8 cellular contexts compared by ENCODE assay signal in the genomic region with DNA sequence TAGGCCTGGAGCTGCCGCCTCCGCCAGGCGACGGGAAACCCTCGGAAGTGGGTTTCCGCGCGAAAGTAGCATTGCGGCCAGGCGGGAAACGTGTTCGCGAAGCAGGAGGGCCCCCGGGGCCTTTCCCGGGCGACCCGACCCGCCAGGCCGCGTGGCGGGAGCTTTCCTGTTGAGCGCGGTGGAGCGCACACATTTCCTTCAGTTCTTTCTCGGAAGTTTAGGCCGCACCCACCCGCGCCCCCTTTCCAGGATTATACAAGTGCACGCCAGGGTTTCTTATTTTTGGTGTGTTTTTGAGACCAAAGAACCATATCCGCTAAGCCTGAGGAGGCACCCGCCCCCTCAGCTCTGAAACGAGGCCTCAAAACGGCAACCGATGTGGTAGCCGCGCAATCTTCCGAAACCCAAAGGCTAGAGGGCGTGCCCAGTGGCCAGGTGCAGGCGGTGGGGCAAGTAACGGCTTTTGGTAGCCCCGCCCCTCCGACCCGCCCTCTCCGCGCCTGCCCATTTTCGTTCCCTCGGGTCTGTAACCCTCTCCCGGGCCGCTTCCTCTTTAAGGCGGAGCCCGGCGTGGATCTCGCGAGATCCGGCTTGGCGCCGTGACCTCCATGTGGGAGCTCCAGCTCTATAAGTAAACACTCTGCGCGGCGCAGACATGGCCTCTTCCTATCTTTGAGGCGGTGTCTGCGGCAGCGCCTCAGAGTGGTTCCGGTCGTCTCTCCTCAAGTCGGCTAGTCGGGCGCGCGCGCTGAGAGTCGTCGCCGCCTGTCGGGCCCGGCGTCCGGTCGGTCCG. TPM values are rescaled to one million over a fixed set of nuclear protein-coding genes. Genes with fewer than 3 reads are reported as not detected.
DNase-seq lines count a peak whose midpoint lies in the region; ATAC-seq, FAIRE-seq and TF ChIP-seq lines count a peak whose summit lies in the region.

A gene with protein sequence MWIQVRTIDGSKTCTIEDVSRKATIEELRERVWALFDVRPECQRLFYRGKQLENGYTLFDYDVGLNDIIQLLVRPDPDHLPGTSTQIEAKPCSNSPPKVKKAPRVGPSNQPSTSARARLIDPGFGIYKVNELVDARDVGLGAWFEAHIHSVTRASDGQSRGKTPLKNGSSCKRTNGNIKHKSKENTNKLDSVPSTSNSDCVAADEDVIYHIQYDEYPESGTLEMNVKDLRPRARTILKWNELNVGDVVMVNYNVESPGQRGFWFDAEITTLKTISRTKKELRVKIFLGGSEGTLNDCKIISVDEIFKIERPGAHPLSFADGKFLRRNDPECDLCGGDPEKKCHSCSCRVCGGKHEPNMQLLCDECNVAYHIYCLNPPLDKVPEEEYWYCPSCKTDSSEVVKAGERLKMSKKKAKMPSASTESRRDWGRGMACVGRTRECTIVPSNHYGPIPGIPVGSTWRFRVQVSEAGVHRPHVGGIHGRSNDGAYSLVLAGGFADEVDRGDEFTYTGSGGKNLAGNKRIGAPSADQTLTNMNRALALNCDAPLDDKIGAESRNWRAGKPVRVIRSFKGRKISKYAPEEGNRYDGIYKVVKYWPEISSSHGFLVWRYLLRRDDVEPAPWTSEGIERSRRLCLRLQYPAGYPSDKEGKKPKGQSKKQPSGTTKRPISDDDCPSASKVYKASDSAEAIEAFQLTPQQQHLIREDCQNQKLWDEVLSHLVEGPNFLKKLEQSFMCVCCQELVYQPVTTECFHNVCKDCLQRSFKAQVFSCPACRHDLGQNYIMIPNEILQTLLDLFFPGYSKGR (plus strand): TSS at position 628 of the 793 bp plus-strand sequence. CDS start 292 bp downstream, outside the sequence.

- peak within 1 kb of the TSS; percentile 88 for H3K27ac Mint-ChIP-seq in nephron progenitor cell
- peak within 1 kb of the TSS; percentile 96 to 98 for H3K27ac Mint-ChIP-seq in stimulated activated naive CD8-positive, alpha-beta T cell treated with anti-CD3 and anti-CD28 coated beads, Interleukin-15, amount 100 ng/mL, for 72 hours

- H3K36me3 Mint-ChIP-seq in nephron progenitor cell (ENCODE audit: low read depth), result peaks cover 28% of the 10 kb centered on the region

- peak within 1 kb of the TSS; percentile 85 for H2AFZ ChIP-seq in Loucy (ENCODE audit: low read length)

- no peaks in the 10 kb centered on the region for H3F3A ChIP-seq in Loucy (ENCODE audit: low read depth)

- peaks cover 27% of the 10 kb centered on the region for H3K4me1 Mint-ChIP-seq in nephron progenitor cell
- H3K4me1 Mint-ChIP-seq in stimulated activated naive CD8-positive, alpha-beta T cell treated with anti-CD3 and anti-CD28 coated beads, Interleukin-15, amount 100 ng/mL, for 72 hours, result peaks cover 42% of the 10 kb centered on the region

- FAIRE-seq in H54 (lab: Jason Lieb, UNC), result peak; percentile 92

- TF ChIP-seq POLR2A in H54 (IDR thresholded peaks at IDR 0.05; ENCODE audit: low read depth, low read length) (peak; percentile 48; the same call in 1 of the 2 replicates), Raji (IDR thresholded peaks at IDR 0.05; ENCODE audit: insufficient read depth, low read depth, low read length) (peak; percentile 88)

- H3K4me3 ChIP-seq in Loucy (ENCODE audit: low read length, poor library complexity, severe bottlenecking) (peak within 1 kb of the TSS; percentile 87), fibroblast of the aortic adventitia (ENCODE audit: low read depth, low read length) (peak within 1 kb of the TSS; percentile 92)

- H3K4me1 ChIP-seq in Loucy (ENCODE audit: insufficient read depth, low read length, poor library complexity, severe bottlenecking), result peaks cover 26% of the 10 kb centered on the region

- ATAC-seq in stimulated activated naive CD8-positive, alpha-beta T cell treated with anti-CD3 and anti-CD28 coated beads, Interleukin-15, amount 100 ng/mL, for 72 hours, result peak; percentile 91

- DNase-seq in EL (peak; percentile 98), H54 (ENCODE audit: insufficient read length, low spot score) (peak; percentile 92), fibroblast of the aortic adventitia (ENCODE audit: low read depth) (peak; percentile 97), nephron progenitor cell (peak; percentile 96)
- DNase-seq in activated effector memory CD4-positive, alpha-beta T cell treated with Interleukin-2 at 50 U/mL for 16 hours, result peak; percentile 99
- DNase-seq in stimulated activated naive CD8-positive, alpha-beta T cell treated with anti-CD3 and anti-CD28 coated beads, Interleukin-15, amount 100 ng/mL, for 72 hours, result peak; percentile 97 to 99

- peaks cover 21% of the 10 kb centered on the region for H3K27me3 Mint-ChIP-seq in nephron progenitor cell (ENCODE audit: low read depth, poor library complexity)
- H3K27me3 Mint-ChIP-seq in stimulated activated naive CD8-positive, alpha-beta T cell treated with anti-CD3 and anti-CD28 coated beads, Interleukin-15, amount 100 ng/mL, for 72 hours, result peaks cover 10% of the 10 kb centered on the region

- H3K9me3 Mint-ChIP-seq in nephron progenitor cell, result peaks cover 13% of the 10 kb centered on the region
- no peaks in the 10 kb centered on the region for H3K9me3 Mint-ChIP-seq in stimulated activated naive CD8-positive, alpha-beta T cell treated with anti-CD3 and anti-CD28 coated beads, Interleukin-15, amount 100 ng/mL, for 72 hours

- no peaks in the 10 kb centered on the region for H3K9me2 ChIP-seq in Loucy (replicated peaks; ENCODE audit: low read depth, low read length)

- peaks cover 47% of the 10 kb centered on the region for H3K79me2 ChIP-seq in Loucy (ENCODE audit: insufficient read depth, low read length)

- H3K4me2 ChIP-seq in Loucy (ENCODE audit: low read depth, low read length, poor library complexity, severe bottlenecking), result peak within 1 kb of the TSS; percentile 90

- H3K36me3 ChIP-seq in Loucy (ENCODE audit: insufficient read depth, low read length), result no peaks in the 10 kb centered on the region

- peaks cover 19% of the 10 kb centered on the region for H3K27me3 ChIP-seq in Loucy (ENCODE audit: insufficient read depth, low read length, poor library complexity, severe bottlenecking)

- H4K20me1 ChIP-seq in Loucy (ENCODE audit: insufficient read depth, low read length, poor library complexity, severe bottlenecking), result peaks cover 43% of the 10 kb centered on the region

- peak within 1 kb of the TSS; percentile 91 for H3K4me3 Mint-ChIP-seq in nephron progenitor cell
- peak within 1 kb of the TSS; percentile 73 to 82 for H3K4me3 Mint-ChIP-seq in stimulated activated naive CD8-positive, alpha-beta T cell treated with anti-CD3 and anti-CD28 coated beads, Interleukin-15, amount 100 ng/mL, for 72 hours

- H3K9me3 ChIP-seq in Loucy (ENCODE audit: insufficient read depth, low read depth, low read length), result no peaks in the 10 kb centered on the region

- peak within 1 kb of the TSS; percentile 97 for H3K9ac ChIP-seq in Loucy (ENCODE audit: low read depth, low read length, poor library complexity, severe bottlenecking)

- no peak for TF ChIP-seq CTCF in Loucy (conservative IDR thresholded peaks at IDR 0.05; ENCODE audit: low read length)
- no peak for TF ChIP-seq CTCF in fibroblast of the aortic adventitia (IDR thresholded peaks at IDR 0.05; ENCODE audit: insufficient read depth, low read length)
- TF ChIP-seq CTCF in nephron progenitor cell (IDR thresholded peaks at IDR 0.05), result no peak

RNA-seq across cellular contexts. Expression of the gene that starts here (rescaled TPM):
- total RNA-seq in fibroblast of the aortic adventitia (ENCODE audit: low replicate concordance), result 125 and 129 TPM in 2 replicates

Comparison
In these comparisons a context has a peak if more than half of its experiments do, and no peak if none do; other contexts are left out.
1. Peak in every context shown above with its lines: DNase-seq, ATAC-seq and H3K4me3 ChIP-seq.